9 cellular contexts compared by ENCODE assay signal in the genomic region with DNA sequence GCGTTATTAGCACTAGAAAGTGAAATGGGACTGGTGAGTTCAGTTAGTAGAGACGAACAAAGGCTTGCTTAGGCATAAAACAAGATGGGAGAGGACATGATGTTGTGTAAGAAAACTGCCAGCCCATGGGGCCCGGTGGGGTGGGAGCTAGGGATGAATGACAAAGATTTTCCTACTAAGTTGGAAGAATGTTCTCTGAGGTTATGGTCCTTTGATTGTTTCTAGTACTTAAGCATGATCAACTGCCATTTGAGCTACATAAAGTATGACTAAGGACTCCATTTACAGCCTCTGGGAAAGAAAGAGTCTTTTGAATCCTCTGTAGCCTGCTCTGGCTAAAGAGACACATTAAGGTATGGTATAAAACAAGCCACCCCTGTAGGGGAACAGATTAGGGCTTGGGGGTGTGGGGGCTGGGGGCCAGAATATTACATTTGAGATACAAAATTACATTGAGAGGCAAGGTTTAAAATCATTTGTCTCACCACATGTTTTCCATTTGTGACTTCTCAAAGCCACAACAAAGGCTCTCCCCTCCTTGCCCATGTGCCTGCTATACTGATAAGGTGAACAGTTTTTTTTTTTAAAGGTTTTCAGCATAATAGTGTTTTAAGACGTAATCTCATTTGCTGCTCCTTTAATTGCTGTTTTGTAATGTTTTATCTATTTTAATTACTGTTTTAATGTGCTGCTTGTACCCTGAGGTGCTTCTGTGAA.
A peak's percentile ranks its signal among the peaks of the same experiment; 100 is the strongest.
DNase-seq lines count a peak whose midpoint lies in the region; ATAC-seq and TF ChIP-seq lines count a peak whose summit lies in the region.
"Had no signal": no experiment of that assay in that cellular context is flagged by ENCODE, and none has a peak within 500 bp of the region (broad histone marks: within the 10 kb centered on the region; RNA-seq: fewer than 3 reads in every experiment).

No MANE protein-coding gene starts in this region.

- H3K27me3 ChIP-seq in parathyroid adenoma (ENCODE audit: control insufficient read depth, insufficient read depth, low read length), result no peaks in the 10 kb centered on the region
- H3K27me3 ChIP-seq in CD8-positive, alpha-beta T cell (ENCODE audit: insufficient read depth, low read length), result no peaks in the 10 kb centered on the region
- no peaks in the 10 kb centered on the region for H3K27me3 ChIP-seq in ascending aorta
- no peaks in the 10 kb centered on the region for H3K27me3 ChIP-seq in body of pancreas

- no peak overlapping the region for H2AFZ ChIP-seq in parathyroid adenoma

- peak overlapping the region; percentile 68 for H3K27ac Mint-ChIP-seq in dendritic cell treated with granulocyte-macrophage colony-stimulating factor and Interleukin-4, amounts not matched to agents 40 ng/mL and 50 ng/mL, for 4 days
- no peak overlapping the region for H3K27ac Mint-ChIP-seq in CD8-positive, alpha-beta T cell

- no peaks in the 10 kb centered on the region for H3K79me2 ChIP-seq in parathyroid adenoma

- TF ChIP-seq CTCF in parathyroid adenoma (IDR thresholded peaks at IDR 0.05), result no peak
- no peak for TF ChIP-seq CTCF in CD8-positive, alpha-beta T cell (IDR thresholded peaks at IDR 0.05)
- TF ChIP-seq CTCF in ascending aorta (IDR thresholded peaks at IDR 0.05), result no peak
- no peak for TF ChIP-seq CTCF in body of pancreas (IDR thresholded peaks at IDR 0.05)

- H3K9me3 ChIP-seq in parathyroid adenoma (ENCODE audit: control insufficient read depth, low read length) (no peaks in the 10 kb centered on the region), ascending aorta (no peaks in the 10 kb centered on the region), body of pancreas (no peaks in the 10 kb centered on the region)
- H3K9me3 ChIP-seq in CD8-positive, alpha-beta T cell (ENCODE audit: low read length), result no peaks in the 10 kb centered on the region

- H3K9ac ChIP-seq in parathyroid adenoma, result no peak overlapping the region

- POLR2A ChIA-PET in CD8-positive, alpha-beta T cell (lab: Charles Lee), result no interaction called here

- H3K4me3 ChIP-seq in parathyroid adenoma (ENCODE audit: low read depth, low read length), result no peak overlapping the region
- H3K4me3 ChIP-seq in CD8-positive, alpha-beta T cell (ENCODE audit: low read depth, low read length), result no peak overlapping the region
- no peak overlapping the region for H3K4me3 ChIP-seq in ascending aorta
- no peak overlapping the region for H3K4me3 ChIP-seq in body of pancreas

- H3K36me3 ChIP-seq in parathyroid adenoma (ENCODE audit: control insufficient read depth, insufficient read depth, low read length), result no peaks in the 10 kb centered on the region
- H3K36me3 ChIP-seq in CD8-positive, alpha-beta T cell (ENCODE audit: insufficient read depth, low read length), result no peaks in the 10 kb centered on the region
- no peaks in the 10 kb centered on the region for H3K36me3 ChIP-seq in ascending aorta
- H3K36me3 ChIP-seq in body of pancreas (replicated peaks in 1 of 2; ENCODE audit: insufficient read depth in 1 of 2, low read depth in 2 of 2), result no peaks in the 10 kb centered on the region

- no peaks in the 10 kb centered on the region for H3K9me3 Mint-ChIP-seq in dendritic cell treated with granulocyte-macrophage colony-stimulating factor and Interleukin-4, amounts not matched to agents 40 ng/mL and 50 ng/mL, for 4 days
- no peaks in the 10 kb centered on the region for H3K9me3 Mint-ChIP-seq in CD8-positive, alpha-beta T cell

- no peaks in the 10 kb centered on the region for H3K4me1 ChIP-seq in parathyroid adenoma
- peaks cover 18% of the 10 kb centered on the region for H3K4me1 ChIP-seq in CD8-positive, alpha-beta T cell (ENCODE audit: insufficient read depth, low read length)
- H3K4me1 ChIP-seq in ascending aorta, result peaks cover 0 to 7% of the 10 kb centered on the region in 2 donors
- no peaks in the 10 kb centered on the region for H3K4me1 ChIP-seq in body of pancreas

- no peaks in the 10 kb centered on the region for H3K36me3 Mint-ChIP-seq in dendritic cell treated with granulocyte-macrophage colony-stimulating factor and Interleukin-4, amounts not matched to agents 40 ng/mL and 50 ng/mL, for 4 days (ENCODE audit: low read depth)
- no peaks in the 10 kb centered on the region for H3K36me3 Mint-ChIP-seq in CD8-positive, alpha-beta T cell

- TF ChIP-seq POLR2A in body of pancreas (IDR thresholded peaks at IDR 0.05), result no peak

- H3K4me1 Mint-ChIP-seq in dendritic cell treated with granulocyte-macrophage colony-stimulating factor and Interleukin-4, amounts not matched to agents 40 ng/mL and 50 ng/mL, for 4 days (ENCODE audit: low read depth), result peaks cover 44% of the 10 kb centered on the region
- H3K4me1 Mint-ChIP-seq in CD8-positive, alpha-beta T cell (ENCODE audit: low read depth), result peaks cover 24% of the 10 kb centered on the region

- H3K27me3 Mint-ChIP-seq in dendritic cell treated with granulocyte-macrophage colony-stimulating factor and Interleukin-4, amounts not matched to agents 40 ng/mL and 50 ng/mL, for 4 days, result no peaks in the 10 kb centered on the region
- H3K27me3 Mint-ChIP-seq in CD8-positive, alpha-beta T cell (ENCODE audit: low read depth), result no peaks in the 10 kb centered on the region

- no peak overlapping the region for H3K4me3 Mint-ChIP-seq in dendritic cell treated with granulocyte-macrophage colony-stimulating factor and Interleukin-4, amounts not matched to agents 40 ng/mL and 50 ng/mL, for 4 days
- no peak overlapping the region for H3K4me3 Mint-ChIP-seq in CD8-positive, alpha-beta T cell

- no peak for ATAC-seq in CD8-positive, alpha-beta T cell
- ATAC-seq in body of pancreas, result no peak

- intact Hi-C loops in dendritic cell treated with granulocyte-macrophage colony-stimulating factor and Interleukin-4, amounts not matched to agents 40 ng/mL and 50 ng/mL, for 4 days (cut with micrococcal nuclease), result no loop called here
- intact Hi-C loops in CD8-positive, alpha-beta T cell (cut with DNase I, micrococcal nuclease), result no loop called here
- intact Hi-C loops in ascending aorta (cut with DNase I) (no loop called here), body of pancreas (cut with DNase I) (no loop called here)

- H3K27ac ChIP-seq in parathyroid adenoma (peak overlapping the region; percentile 39), ascending aorta (no peak overlapping the region), body of pancreas (peak overlapping the region in 1 of 4 donors; percentile 0)
- H3K27ac ChIP-seq in CD8-positive, alpha-beta T cell (ENCODE audit: low read depth, low read length), result no peak overlapping the region

- DNase-seq in activated CD4-positive, alpha-beta T cell treated with anti-CD3 and anti-CD28 coated beads for 48 hours, result peak; percentile 33
- DNase-seq in activated CD4-positive, alpha-beta T cell treated with anti-CD3 and anti-CD28 coated beads, Interleukin-2, amount 50 U/mL, for 48 hours, result no peak
- DNase-seq in M059J (ENCODE audit: low read depth) (peak; percentile 65), ascending aorta (ENCODE audit: low spot score in 2 of 2) (no peak), body of pancreas (no peak)
- DNase-seq in CD8-positive, alpha-beta T cell, result no peak
- DNase-seq: cortex of kidney had no signal

- H3K4me2 ChIP-seq in parathyroid adenoma (ENCODE audit: low read length), result no peak overlapping the region

- WGBS in body of pancreas, 2 donors, result 75 to 80% methylated on average over 4 of the region's 4 CpGs

- CTCF ChIA-PET in CD8-positive, alpha-beta T cell (lab: Charles Lee), result no interaction called here

Comparison
In these comparisons a context has a peak if more than half of its experiments do, and no peak if none do; other contexts are left out.
1. DNase-seq: peak in activated CD4-positive, alpha-beta T cell treated with anti-CD3 and anti-CD28 coated beads for 48 hours (single experiment) and M059J (single experiment); none in activated CD4-positive, alpha-beta T cell treated with anti-CD3 and anti-CD28 coated beads, Interleukin-2, amount 50 U/mL, for 48 hours (0 of 2), CD8-positive, alpha-beta T cell (0 of 7), ascending aorta (0 of 2) and body of pancreas (0 of 4).